In genomic region chr7:18901881-18902280, GRCh38 we compare ENCODE assay signal across 2 cellular contexts.
TF ChIP-seq lines count a peak whose summit lies in the region.

No MANE protein-coding gene starts in this region.

TF ChIP-seq in HCT116, 20 proteins besides CTCF, POLR2A, EP300 and RAD21 (continued from another document):
- no peak for TF ChIP-seq EZH2phosphoT487 (IDR thresholded peaks at IDR 0.05; ENCODE audit: borderline replicate concordance)
- no peak for TF ChIP-seq EZH2 (IDR thresholded peaks at IDR 0.05)
- no peak for TF ChIP-seq FOSL1 (IDR thresholded peaks at IDR 0.05; ENCODE audit: low read depth)
- TF ChIP-seq SP1 (IDR thresholded peaks at IDR 0.05; ENCODE audit: low read depth), result no peak
- no peak for TF ChIP-seq ATF3 (IDR thresholded peaks at IDR 0.05)
- no peak for TF ChIP-seq REST (IDR thresholded peaks at IDR 0.05; ENCODE audit: low read depth)
- no peak for TF ChIP-seq SRF (IDR thresholded peaks at IDR 0.05; ENCODE audit: low read depth)
- TF ChIP-seq YY1 (IDR thresholded peaks at IDR 0.05; ENCODE audit: extremely low read depth, insufficient replicate concordance, low read depth, low read length), result no peak
- TF ChIP-seq CEBPB (IDR thresholded peaks at IDR 0.05; ENCODE audit: low read depth), result no peak
- TF ChIP-seq ZBTB33 (IDR thresholded peaks at IDR 0.05; ENCODE audit: extremely low read depth, insufficient replicate concordance, low read length), result no peak

TF ChIP-seq in SK-N-SH treated with all-trans-retinoic acid at 6 μM for 48 hours, 23 proteins besides CTCF, POLR2A, EP300 and RAD21 (continued from another document):
- no peak for TF ChIP-seq PATZ1 (CRISPR knock-in tag; IDR thresholded peaks at IDR 0.05; ENCODE audit: borderline replicate concordance)
- TF ChIP-seq BACH2 (CRISPR knock-in tag; IDR thresholded peaks at IDR 0.05; ENCODE audit: borderline replicate concordance), result no peak
- no peak for TF ChIP-seq ESRRG (CRISPR knock-in tag; IDR thresholded peaks at IDR 0.05)
- TF ChIP-seq OSR1 (CRISPR knock-in tag; IDR thresholded peaks at IDR 0.05), result no peak
- no peak for TF ChIP-seq ZFP30 (CRISPR knock-in tag; IDR thresholded peaks at IDR 0.05)
- no peak for TF ChIP-seq RARB (CRISPR knock-in tag; IDR thresholded peaks at IDR 0.05)
